In genomic region chr4:132651193-132651592, GRCh38 we compare ENCODE assay signal across 28 cellular contexts.
"Had no signal": no experiment of that assay in that cellular context is flagged by ENCODE, and none has a peak within 500 bp of the region (broad histone marks: within the 10 kb centered on the region; RNA-seq: fewer than 3 reads in every experiment).

No MANE protein-coding gene starts in this region.

- H3K9me3 ChIP-seq: ascending aorta had no signal

- H3K36me3 ChIP-seq: ascending aorta, cardiac muscle cell had no signal

- H3K4me3 ChIP-seq: ascending aorta, cardiac muscle cell had no signal

- H3K27ac ChIP-seq: ascending aorta, cardiac muscle cell, VCaP had no signal

- H3K27me3 ChIP-seq: ascending aorta, cardiac muscle cell had no signal

- H3K4me1 ChIP-seq: ascending aorta had no signal

- DNase-seq: activated B cell treated with CpG ODN at 0.5 μM for 24 hours; activated CD4-positive, alpha-beta memory T cell treated with anti-CD3 and anti-CD28 coated beads, Interleukin-2, amount 10 ng/mL, durations not matched to agents 7 days and 5 days; activated CD4-positive, alpha-beta T cell treated with anti-CD3 and anti-CD28 coated beads for 36 hours; activated CD4-positive, alpha-beta T cell treated with anti-CD3 and anti-CD28 coated beads for 48 hours; activated CD4-positive, alpha-beta T cell treated with anti-CD3 and anti-CD28 coated beads, Interleukin-2, amount 10 ng/mL, durations not matched to agents 7 days and 5 days; activated CD4-positive, alpha-beta T cell treated with anti-CD3 and anti-CD28 coated beads, Interleukin-2, amount 50 U/mL, for 48 hours; activated CD4-positive, CD25-positive, alpha-beta regulatory T cell treated with anti-CD3 and anti-CD28 coated beads, Interleukin-2, amount 50 U/mL, for 72 hours; activated CD8-positive, alpha-beta memory T cell treated with anti-CD3 and anti-CD28 coated beads for 24 hours; activated CD8-positive, alpha-beta memory T cell treated with anti-CD3 and anti-CD28 coated beads, Interleukin-2, amount 10 ng/mL, durations not matched to agents 7 days and 5 days; activated CD8-positive, alpha-beta memory T cell treated with anti-CD3 and anti-CD28 coated beads, Interleukin-2, amount 50 U/mL, for 48 hours; activated CD8-positive, alpha-beta T cell treated with anti-CD3 and anti-CD28 coated beads, Interleukin-2, amount 10 ng/mL, durations not matched to agents 7 days and 5 days; activated effector memory CD4-positive, alpha-beta T cell treated with Interleukin-2 at 50 U/mL for 16 hours; activated gamma-delta T cell; activated naive CD4-positive, alpha-beta T cell treated with anti-CD3 and anti-CD28 coated beads, Interleukin-2, amount 10 ng/mL, durations not matched to agents 7 days and 5 days; activated naive CD4-positive, alpha-beta T cell treated with Interleukin-2 at 50 U/mL for 16 hours; activated naive CD8-positive, alpha-beta T cell treated with anti-CD3 and anti-CD28 coated beads, Interleukin-2, amount 10 ng/mL, durations not matched to agents 7 days and 5 days; activated naive CD8-positive, alpha-beta T cell treated with anti-CD3 and anti-CD28 coated beads, Interleukin-2, amount 50 U/mL, for 24 hours; activated T-cell treated with anti-CD3 and anti-CD28 coated beads, Interleukin-2, amount 50 U/mL, for 24 hours; activated T-cell treated with anti-CD3 and anti-CD28 coated beads, Interleukin-2, amount 50 U/mL, for 48 hours; amygdala; anterior cingulate cortex; cerebellar nuclear complex; T-helper 1 cell; T-helper 2 cell; T-helper 9 cell had no signal
